1 cellular context compared by ENCODE assay signal in the genomic region with DNA sequence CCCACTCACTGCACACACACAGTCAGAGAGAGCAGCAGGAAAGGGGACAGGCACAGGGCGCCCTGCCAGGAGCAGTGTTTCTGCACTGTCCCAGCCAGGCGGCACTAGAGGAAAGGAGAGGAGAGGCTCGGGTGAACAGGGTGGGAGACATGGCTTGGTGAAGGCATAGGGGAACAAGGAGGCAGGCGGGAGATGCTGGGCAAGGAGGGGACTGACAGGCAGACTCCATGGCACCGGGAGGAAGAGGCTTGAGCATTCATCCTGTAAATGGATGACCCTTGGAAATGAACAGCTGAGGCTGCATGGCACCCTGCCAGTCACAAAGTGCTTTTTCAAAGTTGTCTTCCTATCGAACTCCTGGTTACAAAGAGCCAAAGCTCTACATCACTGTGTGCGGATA.
TF ChIP-seq lines count a peak whose summit lies in the region.

No MANE protein-coding gene starts in this region.

TF ChIP-seq in H1, 55 proteins besides CTCF, POLR2A, EP300 and RAD21:
- TF ChIP-seq, protein P1, sequence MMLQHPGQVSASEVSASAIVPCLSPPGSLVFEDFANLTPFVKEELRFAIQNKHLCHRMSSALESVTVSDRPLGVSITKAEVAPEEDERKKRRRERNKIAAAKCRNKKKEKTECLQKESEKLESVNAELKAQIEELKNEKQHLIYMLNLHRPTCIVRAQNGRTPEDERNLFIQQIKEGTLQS (IDR thresholded peaks at IDR 0.05; ENCODE audit: insufficient read depth, low read depth, low read length) = no peak
- no peak for TF ChIP-seq EGR1 (IDR thresholded peaks at IDR 0.05; ENCODE audit: borderline replicate concordance, low read depth, low read length)
- no peak for TF ChIP-seq RFX5 (IDR thresholded peaks at IDR 0.05; ENCODE audit: borderline replicate concordance, low read depth, low read length)
- TF ChIP-seq RBBP5 (IDR thresholded peaks at IDR 0.05; ENCODE audit: borderline replicate concordance, low read depth, low read length) = no peak
- TF ChIP-seq HDAC6 (IDR thresholded peaks at IDR 0.05; ENCODE audit: low read depth, low read length) = no peak
- no peak for TF ChIP-seq KDM4A (IDR thresholded peaks at IDR 0.05; ENCODE audit: low read depth, low read length, severe bottlenecking)
- no peak for TF ChIP-seq SP1 (IDR thresholded peaks at IDR 0.05; ENCODE audit: low read depth, low read length)
- no peak for TF ChIP-seq BACH1 (IDR thresholded peaks at IDR 0.05; ENCODE audit: low read length)
- TF ChIP-seq CREB1 (IDR thresholded peaks at IDR 0.05) = no peak
- no peak for TF ChIP-seq YY1 (IDR thresholded peaks at IDR 0.05; ENCODE audit: low read depth, low read length)
- TF ChIP-seq SIX5 (IDR thresholded peaks at IDR 0.05; ENCODE audit: low read depth, low read length) = no peak
- TF ChIP-seq CHD2 (IDR thresholded peaks at IDR 0.05; ENCODE audit: low read length) = no peak
- no peak for TF ChIP-seq NRF1 (IDR thresholded peaks at IDR 0.05; ENCODE audit: low read depth, low read length)
